ENCODE assay signal across 12 cellular contexts in genomic region chr1:94658221-94658620, GRCh38.
DNase-seq lines count a peak whose midpoint lies in the region; ATAC-seq and TF ChIP-seq lines count a peak whose summit lies in the region.
"Had no signal": no experiment of that assay in that cellular context is flagged by ENCODE, and none has a peak within 500 bp of the region (broad histone marks: within the 10 kb centered on the region; RNA-seq: fewer than 3 reads in every experiment).

No MANE protein-coding gene starts in this region.

- WGBS in heart left ventricle, 4 donors = 21 to 32% (median 23%) methylated on average over 3 of the region's 3 CpGs

- no peaks in the 10 kb centered on the region for H3K9me3 ChIP-seq in heart left ventricle

- peaks cover 0 to 4% of the 10 kb centered on the region in 2 donors for H3K4me1 Mint-ChIP-seq in effector memory CD8-positive, alpha-beta T cell (ENCODE audit: low read depth in 2 of 2)
- no peaks in the 10 kb centered on the region for H3K4me1 Mint-ChIP-seq in activated naive CD4-positive, alpha-beta T cell treated with anti-CD3 and anti-CD28 coated beads for 36 hours (ENCODE audit: low read depth)
- H3K4me1 Mint-ChIP-seq: CD8-positive, alpha-beta memory T cell had no signal

- H3K27ac Mint-ChIP-seq in effector memory CD8-positive, alpha-beta T cell = no peak overlapping the region
- no peak overlapping the region for H3K27ac Mint-ChIP-seq in activated naive CD4-positive, alpha-beta T cell treated with anti-CD3 and anti-CD28 coated beads for 36 hours
- H3K27ac Mint-ChIP-seq: stimulated activated naive CD8-positive, alpha-beta T cell treated with anti-CD3 and anti-CD28 coated beads, Interleukin-15, Interleukin-2, amounts not matched to agents 100 ng/mL and 50 ng/mL, for 24 hours had no signal

- TF ChIP-seq CTCF in heart left ventricle (IDR thresholded peaks at IDR 0.05) (no peak), omental fat pad (IDR thresholded peaks at IDR 0.05) (no peak)

- CTCF ChIA-PET in activated naive CD4-positive, alpha-beta T cell treated with anti-CD3 and anti-CD28 coated beads for 36 hours (lab: Charles Lee) = no interaction called here

- H3K9me3 Mint-ChIP-seq in effector memory CD8-positive, alpha-beta T cell = no peaks in the 10 kb centered on the region
- no peaks in the 10 kb centered on the region for H3K9me3 Mint-ChIP-seq in activated naive CD4-positive, alpha-beta T cell treated with anti-CD3 and anti-CD28 coated beads for 36 hours
- H3K9me3 Mint-ChIP-seq: CD8-positive, alpha-beta memory T cell; stimulated activated naive CD8-positive, alpha-beta T cell treated with anti-CD3 and anti-CD28 coated beads, Interleukin-15, Interleukin-2, amounts not matched to agents 100 ng/mL and 50 ng/mL, for 24 hours had no signal

- no peak overlapping the region for H3K4me3 ChIP-seq in heart left ventricle

- H3K36me3 Mint-ChIP-seq in effector memory CD8-positive, alpha-beta T cell (ENCODE audit: insufficient read depth) = no peaks in the 10 kb centered on the region
- no peaks in the 10 kb centered on the region for H3K36me3 Mint-ChIP-seq in activated naive CD4-positive, alpha-beta T cell treated with anti-CD3 and anti-CD28 coated beads for 36 hours (ENCODE audit: low read depth)
- H3K36me3 Mint-ChIP-seq: CD8-positive, alpha-beta memory T cell had no signal

- H3K27ac ChIP-seq in heart left ventricle = peak overlapping the region in 10 of 12 donors; percentile 39 to 75 (median 58)

- no peaks in the 10 kb centered on the region for H3K36me3 ChIP-seq in heart left ventricle

- H3K4me1 ChIP-seq in heart left ventricle = peaks cover 0 to 47% (median 12%) of the 10 kb centered on the region in 12 donors

- intact Hi-C loops in heart left ventricle (cut with DNase I) = loop anchor here in 8 of 10 donors (1.0 to 10.0 kb wide), 8 partner anchors 94 to 144 kb away; partner anchors contain the start of gene F3 (in 4 of the 8)
- intact Hi-C loops in activated naive CD4-positive, alpha-beta T cell treated with anti-CD3 and anti-CD28 coated beads for 36 hours (cut with micrococcal nuclease) = no loop called here

- no peak for TF ChIP-seq POLR2A in heart left ventricle (IDR thresholded peaks at IDR 0.05)

- no peaks in the 10 kb centered on the region for H3K27me3 ChIP-seq in heart left ventricle

- ATAC-seq in heart left ventricle = peak; percentile 92 to 98 (median 94)
- ATAC-seq in omental fat pad (ENCODE audit: low FRiP score) = peak; percentile 75
- no peak for ATAC-seq in effector memory CD8-positive, alpha-beta T cell (replicated peaks)
- ATAC-seq in HG03565 (IDR thresholded peaks at IDR 0.05; ENCODE audit: unreplicated experiment) = no peak

- peak; percentile 66 for DNase-seq in ELR (ENCODE audit: low read depth)
- peak; percentile 18 for DNase-seq in RKO (ENCODE audit: low spot score)
- DNase-seq in heart left ventricle = peak in 4 of 5 donors; percentile 59 to 71 (median 67)
- DNase-seq in omental fat pad (ENCODE audit: low spot score) = no peak
- DNase-seq in effector memory CD8-positive, alpha-beta T cell = no peak
- DNase-seq in activated naive CD4-positive, alpha-beta T cell treated with anti-CD3 and anti-CD28 coated beads for 36 hours = no peak
- no peak for DNase-seq in GF-D8 (lab: John Stamatoyannopoulos, UW)
- DNase-seq: activated T-cell treated with anti-CD3 and anti-CD28 coated beads, Interleukin-2, amount 50 U/mL, for 48 hours; CD8-positive, alpha-beta memory T cell; stimulated activated CD4-positive, alpha-beta T cell treated with anti-CD3 and anti-CD28 coated beads, Interleukin-1b, Interleukin-23, amount 100 ng/mL, for 48 hours had no signal

- peaks cover 6 to 21% of the 10 kb centered on the region in 2 donors for H3K27me3 Mint-ChIP-seq in effector memory CD8-positive, alpha-beta T cell
- H3K27me3 Mint-ChIP-seq in activated naive CD4-positive, alpha-beta T cell treated with anti-CD3 and anti-CD28 coated beads for 36 hours (ENCODE audit: low read depth) = peaks cover 2% of the 10 kb centered on the region

- no peak overlapping the region for H3K4me3 Mint-ChIP-seq in effector memory CD8-positive, alpha-beta T cell
- H3K4me3 Mint-ChIP-seq in activated naive CD4-positive, alpha-beta T cell treated with anti-CD3 and anti-CD28 coated beads for 36 hours = no peak overlapping the region
- H3K4me3 Mint-ChIP-seq: CD8-positive, alpha-beta memory T cell; stimulated activated naive CD8-positive, alpha-beta T cell treated with anti-CD3 and anti-CD28 coated beads, Interleukin-15, Interleukin-2, amounts not matched to agents 100 ng/mL and 50 ng/mL, for 24 hours had no signal

Comparison
In these comparisons a context has a peak if more than half of its experiments do, and no peak if none do; other contexts are left out.
1. DNase-seq: peak in ELR (single experiment), RKO (single experiment) and heart left ventricle (4 of 5); none in omental fat pad (single experiment), effector memory CD8-positive, alpha-beta T cell (0 of 3), activated naive CD4-positive, alpha-beta T cell treated with anti-CD3 and anti-CD28 coated beads for 36 hours (single experiment) and GF-D8 (single experiment).
2. ATAC-seq: peak in heart left ventricle (4 of 4) and omental fat pad (single experiment); none in effector memory CD8-positive, alpha-beta T cell (single experiment) and HG03565 (single experiment).